In the genomic region with DNA sequence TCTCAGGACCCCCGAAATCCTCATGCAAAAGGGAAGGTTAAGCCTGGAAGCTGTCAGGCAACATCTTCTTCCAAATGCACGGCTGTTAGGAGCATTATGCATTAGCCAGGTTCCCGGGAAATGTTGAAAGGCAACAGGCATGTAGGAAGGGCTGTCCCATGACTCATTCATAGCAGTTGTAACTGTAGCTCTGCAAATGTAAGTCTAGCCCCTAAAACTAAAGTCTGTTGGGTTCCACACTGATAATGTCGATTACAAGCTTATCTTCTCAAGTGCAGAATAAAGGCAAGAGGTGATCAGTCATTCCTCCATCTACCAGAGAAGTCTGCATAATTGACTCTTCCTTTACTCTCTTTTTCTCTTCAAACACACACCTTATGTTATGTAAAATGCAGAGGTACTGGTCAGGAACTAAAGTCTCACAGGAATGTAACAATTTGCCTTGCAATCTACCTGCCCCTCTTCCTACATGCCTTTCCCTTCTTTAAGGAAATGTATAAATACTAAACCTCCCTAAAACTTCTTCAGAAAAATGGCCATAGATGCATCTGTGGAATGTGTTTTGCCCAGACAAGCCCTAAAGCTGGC, we compare ENCODE assay signal across 17 cellular contexts.
"Had no signal": no experiment of that assay in that cellular context is flagged by ENCODE, and none has a peak within 500 bp of the region (broad histone marks: within the 10 kb centered on the region; RNA-seq: fewer than 3 reads in every experiment).

No MANE protein-coding gene starts in this region.

- H3K36me3 ChIP-seq: adrenal gland, cardiac muscle cell, esophagus squamous epithelium, uterus had no signal

- H3K9me3 ChIP-seq: adrenal gland, uterus had no signal

- DNase-seq: activated CD4-positive, alpha-beta T cell treated with anti-CD3 and anti-CD28 coated beads for 1 hour; activated CD4-positive, alpha-beta T cell treated with anti-CD3 and anti-CD28 coated beads, Interleukin-2, amount 50 U/mL, for 48 hours; activated gamma-delta T cell; adrenal gland; effector CD8-positive, alpha-beta T cell; esophagus squamous epithelium; midbrain; nephron progenitor cell; occipital lobe; retina; stimulated activated CD8-positive, alpha-beta memory T cell treated with anti-CD3 and anti-CD28 coated beads, Interleukin-4, amount 100 ng/mL, for 48 hours; stimulated activated naive CD4-positive, alpha-beta T cell; T-helper 2 cell; uterus had no signal

- H3K4me3 ChIP-seq: adrenal gland, cardiac muscle cell, esophagus squamous epithelium, lung, uterus had no signal

- H3K27me3 ChIP-seq: adrenal gland, cardiac muscle cell, esophagus squamous epithelium, uterus had no signal

- H3K4me1 ChIP-seq: adrenal gland, esophagus squamous epithelium, uterus had no signal

- H3K27ac ChIP-seq: adrenal gland, cardiac muscle cell, esophagus squamous epithelium, uterus, VCaP had no signal
